8 cellular contexts compared by ENCODE assay signal in genomic region chr5:139755892-139756671, GRCh38. TPM values are rescaled to one million over a fixed set of nuclear protein-coding genes. Genes with fewer than 3 reads are reported as not detected.
DNase-seq lines count a peak whose midpoint lies in the region; ATAC-seq and TF ChIP-seq lines count a peak whose summit lies in the region.

No MANE protein-coding gene starts in this region.

- H3K36me3 ChIP-seq in ACC112 (ENCODE audit: insufficient read depth, low read length), result no peaks in the 10 kb centered on the region
- no peaks in the 10 kb centered on the region for H3K36me3 ChIP-seq in vagina

- H3K27me3 ChIP-seq in ACC112 (ENCODE audit: insufficient read depth, low read length) (peaks cover 25% of the 10 kb centered on the region), layer of hippocampus (ENCODE audit: control insufficient read depth, insufficient read depth, low read length) (peaks cover 2% of the 10 kb centered on the region), vagina (peaks cover 12% of the 10 kb centered on the region)

- H3K9me3 Mint-ChIP-seq in activated B cell treated with CpG ODN at 0.5 μM for 24 hours, result no peaks in the 10 kb centered on the region

- no peaks in the 10 kb centered on the region for H3K36me3 Mint-ChIP-seq in activated B cell treated with CpG ODN at 0.5 μM for 24 hours (ENCODE audit: low read depth)

- DNase-seq in GM12865 (ENCODE audit: low read depth) (no peak), activated B cell treated with CpG ODN at 0.5 μM for 24 hours (peak; percentile 49), vagina (ENCODE audit: extremely low spot score in 2 of 2) (no peak), hippocampal formation (lab: John Stamatoyannopoulos, UW) (no peak)
- no peak for DNase-seq in activated effector memory CD4-positive, alpha-beta T cell treated with anti-CD3 and anti-CD28 coated beads, Interleukin-2, amount 50 U/mL, for 16 hours

- H3K4me1 Mint-ChIP-seq in activated B cell treated with CpG ODN at 0.5 μM for 24 hours, result peaks cover 60% of the 10 kb centered on the region

- H3K27me3 Mint-ChIP-seq in activated B cell treated with CpG ODN at 0.5 μM for 24 hours, result peaks cover 10% of the 10 kb centered on the region

- no peak overlapping the region for H2AFZ ChIP-seq in ACC112 (ENCODE audit: low read length, unreplicated experiment)

- intact Hi-C loops in activated B cell treated with CpG ODN at 0.5 μM for 24 hours (cut with micrococcal nuclease) (loop anchor here (1.0 kb wide), 1 partner anchor 9 kb away; no protein-coding TSS in a partner anchor), vagina (cut with DNase I) (no loop called here)

- H3K4me3 Mint-ChIP-seq in activated B cell treated with CpG ODN at 0.5 μM for 24 hours, result peak overlapping the region; percentile 62

- H3K27ac Mint-ChIP-seq in activated B cell treated with CpG ODN at 0.5 μM for 24 hours, result no peak overlapping the region

- no peak for TF ChIP-seq POLR2A in vagina (IDR thresholded peaks at IDR 0.05)

- POLR2A ChIA-PET in activated B cell treated with CpG ODN at 0.5 μM for 24 hours (lab: Charles Lee), result interaction anchor here (0.6 to 1.2 kb wide), 4 partner anchors 8 to 177 kb away, joined by 3 to 5 read pairs (median 4); no protein-coding TSS in a partner anchor

- ATAC-seq in activated B cell treated with CpG ODN at 0.5 μM for 24 hours (ENCODE audit: low read depth) (peak; percentile 72), HG03139 (IDR thresholded peaks at IDR 0.05; ENCODE audit: unreplicated experiment) (no peak)

- H3K4me1 ChIP-seq in ACC112 (ENCODE audit: control insufficient read depth, insufficient read depth, low read length, unreplicated experiment) (peaks cover 15% of the 10 kb centered on the region), vagina (peaks cover 6% of the 10 kb centered on the region)

- H3K79me2 ChIP-seq in ACC112 (ENCODE audit: control insufficient read depth, insufficient read depth, low read length, unreplicated experiment), result no peaks in the 10 kb centered on the region

- H3K4me3 ChIP-seq in ACC112 (ENCODE audit: low read depth, low read length), result peak overlapping the region; percentile 48
- H3K4me3 ChIP-seq in GM12865 (ENCODE audit: low read depth, low read length), result peak overlapping the region; percentile 34
- no peak overlapping the region for H3K4me3 ChIP-seq in vagina

- TF ChIP-seq CTCF in GM12865 (IDR thresholded peaks at IDR 0.05; ENCODE audit: insufficient read depth, low read depth, low read length, missing control alignments) (no peak), activated B cell treated with CpG ODN at 0.5 μM for 24 hours (IDR thresholded peaks at IDR 0.05) (no peak), vagina (IDR thresholded peaks at IDR 0.05) (no peak)

- H3K27ac ChIP-seq in ACC112 (ENCODE audit: low read depth, low read length) (no peak overlapping the region), layer of hippocampus (ENCODE audit: low read depth, low read length) (peak overlapping the region; percentile 52), vagina (no peak overlapping the region)

- no peaks in the 10 kb centered on the region for H3K9me3 ChIP-seq in vagina

- CTCF ChIA-PET in activated B cell treated with CpG ODN at 0.5 μM for 24 hours (lab: Charles Lee), result interaction anchor here (1.0 to 1.3 kb wide), 2 partner anchors 9 to 122 kb away, joined by 6 to 8 read pairs; no protein-coding TSS in a partner anchor

RNA-seq across cellular contexts. Expression of gene PSD2, which starts 39.5 kb away (rescaled TPM):
- not detected in 2 replicates for total RNA-seq in activated B cell treated with CpG ODN at 0.5 μM for 24 hours
- total RNA-seq in vagina, result 0.25 TPM

Comparison
In these comparisons a context has a peak if more than half of its experiments do, and no peak if none do; other contexts are left out.
1. H3K4me3 ChIP-seq: peak in ACC112 (single experiment) and GM12865 (single experiment); none in vagina (0 of 2).